In genomic region chr17:64384253-64385186, GRCh38 we compare ENCODE assay signal across 9 cellular contexts. TPM values are rescaled to one million over a fixed set of nuclear protein-coding genes. Genes with fewer than 3 reads are reported as not detected.
DNase-seq lines count a peak whose midpoint lies in the region; ATAC-seq and TF ChIP-seq lines count a peak whose summit lies in the region.
"Had no signal": no experiment of that assay in that cellular context is flagged by ENCODE, and none has a peak within 500 bp of the region (broad histone marks: within the 10 kb centered on the region; RNA-seq: fewer than 3 reads in every experiment).

No MANE protein-coding gene starts in this region.

- TF ChIP-seq POLR2A in testis (IDR thresholded peaks at IDR 0.05): no peak

- DNase-seq in activated T-cell treated with anti-CD3 and anti-CD28 coated beads, Interleukin-2, amount 50 U/mL, for 24 hours: no peak
- DNase-seq in activated T-cell treated with anti-CD3 and anti-CD28 coated beads, Interleukin-2, amount 50 U/mL, for 1 hour: no peak
- DNase-seq in left lobe of liver (ENCODE audit: low spot score) (peak; percentile 16), testis (no peak), islet precursor cell (no peak), NCI-H1048 (lab: John Stamatoyannopoulos, UW) (no peak)

- H3K27me3 ChIP-seq in testis: no peaks in the 10 kb centered on the region

- H3K9me3 ChIP-seq in testis: no peaks in the 10 kb centered on the region

- WGBS in testis, 2 donors: 68 to 71% methylated on average over 7 of the region's 7 CpGs

- H3K36me3 Mint-ChIP-seq in activated T-cell treated with anti-CD3 and anti-CD28 coated beads, Interleukin-2, amount 50 U/mL, for 24 hours (ENCODE audit: low read depth): peaks cover 30% of the 10 kb centered on the region
- H3K36me3 Mint-ChIP-seq in activated naive CD8-positive, alpha-beta T cell: peaks cover 21% of the 10 kb centered on the region

- TF ChIP-seq CTCF in testis (IDR thresholded peaks at IDR 0.05): no peak

- intact Hi-C loops in testis (cut with DNase I; ENCODE audit: low total_unique reads): no loop called here

- H3K36me3 ChIP-seq in testis (ENCODE audit: low read depth, missing control alignments): no peaks in the 10 kb centered on the region

- peak overlapping the region; percentile 55 to 89 for H3K27ac ChIP-seq in testis

- H3K4me3 ChIP-seq in testis: no peak overlapping the region

- H3K27me3 Mint-ChIP-seq in activated T-cell treated with anti-CD3 and anti-CD28 coated beads, Interleukin-2, amount 50 U/mL, for 24 hours: no peaks in the 10 kb centered on the region
- no peaks in the 10 kb centered on the region for H3K27me3 Mint-ChIP-seq in activated naive CD8-positive, alpha-beta T cell

- ATAC-seq in left lobe of liver: no peak
- ATAC-seq in HG03342 (IDR thresholded peaks at IDR 0.05; ENCODE audit: unreplicated experiment): no peak

- peaks cover 20% of the 10 kb centered on the region for H3K4me1 ChIP-seq in testis

- H3K4me3 Mint-ChIP-seq in activated T-cell treated with anti-CD3 and anti-CD28 coated beads, Interleukin-2, amount 50 U/mL, for 24 hours: peak overlapping the region; percentile 75
- H3K4me3 Mint-ChIP-seq in activated naive CD8-positive, alpha-beta T cell: peak overlapping the region; percentile 90
- H3K4me3 Mint-ChIP-seq: nephron had no signal

- H3K27ac Mint-ChIP-seq in activated T-cell treated with anti-CD3 and anti-CD28 coated beads, Interleukin-2, amount 50 U/mL, for 24 hours: peak overlapping the region; percentile 93
- peak overlapping the region; percentile 97 for H3K27ac Mint-ChIP-seq in activated naive CD8-positive, alpha-beta T cell
- H3K27ac Mint-ChIP-seq: nephron had no signal

- peaks cover 65% of the 10 kb centered on the region for H3K4me1 Mint-ChIP-seq in activated T-cell treated with anti-CD3 and anti-CD28 coated beads, Interleukin-2, amount 50 U/mL, for 24 hours (ENCODE audit: low read depth)
- H3K4me1 Mint-ChIP-seq in activated naive CD8-positive, alpha-beta T cell (ENCODE audit: low read depth): peaks cover 81% of the 10 kb centered on the region

- no peaks in the 10 kb centered on the region for H3K9me3 Mint-ChIP-seq in activated T-cell treated with anti-CD3 and anti-CD28 coated beads, Interleukin-2, amount 50 U/mL, for 24 hours
- no peaks in the 10 kb centered on the region for H3K9me3 Mint-ChIP-seq in activated naive CD8-positive, alpha-beta T cell (ENCODE audit: low read depth)

RNA-seq across cellular contexts. Expression of gene PECAM1, which starts 6.1 kb away (rescaled TPM):
- total RNA-seq in left lobe of liver (20.2 TPM), testis (10 to 100 TPM in 1 of 2 donors, 1 to 10 TPM in 1; 7.7 to 14.7 TPM)
- polyA plus RNA-seq in testis (ENCODE audit: insufficient read depth, low read depth, low replicate concordance): 33.0 TPM
